2 cellular contexts compared by ENCODE assay signal in genomic region chr18:49055787-49056186, GRCh38.
TF ChIP-seq lines count a peak whose summit lies in the region.

No MANE protein-coding gene starts in this region.

TF ChIP-seq in SK-N-SH, 30 proteins besides CTCF, POLR2A, EP300 and RAD21 (continued from another document):
- TF ChIP-seq REST (IDR thresholded peaks at IDR 0.05; ENCODE audit: low read depth, low read length) (no peak), FOXJ3 (CRISPR knock-in tag; IDR thresholded peaks at IDR 0.05) (no peak), PBX3 (IDR thresholded peaks at IDR 0.05) (no peak; the same call in 1 of the 2 replicates), FOXM1 (IDR thresholded peaks at IDR 0.05; ENCODE audit: low read depth) (no peak), MXI1 (IDR thresholded peaks at IDR 0.05; ENCODE audit: low read depth, low read length) (no peak), MEF2A (IDR thresholded peaks at IDR 0.05; ENCODE audit: borderline replicate concordance, low read depth) (no peak), JUND (IDR thresholded peaks at IDR 0.05) (peak; percentile 32; the same call in 1 of the 2 replicates), MAX (IDR thresholded peaks at IDR 0.05; ENCODE audit: low read depth) (peak; percentile 27; the same call in 1 of the 2 replicates), YY1 (IDR thresholded peaks at IDR 0.05; ENCODE audit: low read depth) (no peak), FOSL2 (IDR thresholded peaks at IDR 0.05; ENCODE audit: borderline replicate concordance, low read depth) (peak; percentile 38), USF1 (IDR thresholded peaks at IDR 0.05; ENCODE audit: borderline replicate concordance, low read depth) (peak; percentile 73; the same call in 1 of the 2 replicates), GATA2 (CRISPR knock-in tag; IDR thresholded peaks at IDR 0.05) (no peak), USF2 (IDR thresholded peaks at IDR 0.05; ENCODE audit: borderline replicate concordance, low read depth, low read length) (no peak), RCOR1 (IDR thresholded peaks at IDR 0.05; ENCODE audit: low read length) (no peak), NRF1 (IDR thresholded peaks at IDR 0.05; ENCODE audit: low read depth, low read length) (no peak), ZBTB33 (IDR thresholded peaks at IDR 0.05; ENCODE audit: borderline replicate concordance, low read depth) (no peak), TAF1 (IDR thresholded peaks at IDR 0.05; ENCODE audit: borderline replicate concordance, low read depth, low read length) (no peak), SIN3A (IDR thresholded peaks at IDR 0.05; ENCODE audit: borderline replicate concordance, low read depth, low read length) (no peak)
TF ChIP-seq in SK-N-SH: peak in this region for 6.

TF ChIP-seq in SK-N-SH treated with all-trans-retinoic acid at 6 μM for 48 hours, 23 proteins besides CTCF, POLR2A, EP300 and RAD21 (continued from another document):
- no peak for TF ChIP-seq ZNF8 (CRISPR knock-in tag; IDR thresholded peaks at IDR 0.05)
